9 cellular contexts compared by ENCODE assay signal in genomic region chr13:50610238-50610637, GRCh38.
"Had no signal": no experiment of that assay in that cellular context is flagged by ENCODE, and none has a peak within 500 bp of the region (broad histone marks: within the 10 kb centered on the region; RNA-seq: fewer than 3 reads in every experiment).

No MANE protein-coding gene starts in this region.

- H3K4me2 ChIP-seq: GM23338, KMS-11 had no signal

- H2AFZ ChIP-seq: GM23338 had no signal

- H3K4me3 Mint-ChIP-seq: GM23338, H9 had no signal

- H3K27ac Mint-ChIP-seq: GM23338, H9 had no signal

- FAIRE-seq: H1, H54, HTR-8/SVneo had no signal

- H3K9ac ChIP-seq: KMS-11 had no signal

- DNase-seq: H9, HCEC 1CT, IMR-90, KBM-7 had no signal

- H3K27ac ChIP-seq: KMS-11 had no signal

- H3K9me3 Mint-ChIP-seq: GM23338, H9 had no signal

- H3K4me3 ChIP-seq: GM23338 had no signal

- ATAC-seq: GM23338 had no signal
